12 cellular contexts compared by ENCODE assay signal in the genomic region with DNA sequence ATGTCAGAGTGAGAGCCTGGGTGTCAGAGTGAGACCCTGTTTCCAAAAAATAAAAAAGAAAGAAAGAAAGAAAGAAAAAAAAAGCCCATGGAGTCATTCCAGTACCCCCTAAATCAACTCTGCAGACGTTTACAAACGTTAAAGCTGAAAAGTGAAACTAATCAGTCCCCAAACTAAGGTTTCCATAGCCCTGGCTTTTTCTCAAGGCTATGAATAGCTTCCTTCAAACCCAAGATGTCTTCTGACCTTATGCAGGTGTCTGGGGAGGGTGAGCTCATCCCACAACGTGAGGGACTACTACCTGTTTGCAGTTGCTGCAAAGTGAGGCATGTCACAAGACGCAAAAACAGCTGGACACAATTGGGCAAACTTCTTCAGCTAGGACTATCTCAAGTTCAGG.
DNase-seq lines count a peak whose midpoint lies in the region; ATAC-seq, FAIRE-seq and TF ChIP-seq lines count a peak whose summit lies in the region.
"Had no signal": no experiment of that assay in that cellular context is flagged by ENCODE, and none has a peak within 500 bp of the region (broad histone marks: within the 10 kb centered on the region; RNA-seq: fewer than 3 reads in every experiment).

No MANE protein-coding gene starts in this region.

- H3K27ac ChIP-seq in pancreas: no peak overlapping the region
- H3K27ac ChIP-seq: VCaP had no signal

- H3K27me3 Mint-ChIP-seq in activated naive CD8-positive, alpha-beta T cell treated with anti-CD3 and anti-CD28 coated beads, Interleukin-2, amount 50 U/mL, for 24 hours: no peaks in the 10 kb centered on the region

- 61 to 70% methylated on average over 4 of the region's 4 CpGs for WGBS in pancreas, 2 donors

- H3K27ac Mint-ChIP-seq in activated naive CD8-positive, alpha-beta T cell treated with anti-CD3 and anti-CD28 coated beads, Interleukin-2, amount 50 U/mL, for 24 hours: peak overlapping the region; percentile 85

- no peak overlapping the region for H3K4me3 ChIP-seq in pancreas

- H3K36me3 ChIP-seq in pancreas: no peaks in the 10 kb centered on the region

- H3K27me3 ChIP-seq in pancreas: peaks cover 0 to 5% (median 0%) of the 10 kb centered on the region in 4 donors

- H3K9me3 ChIP-seq in pancreas: no peaks in the 10 kb centered on the region

- no peaks in the 10 kb centered on the region for H3K9me3 Mint-ChIP-seq in activated naive CD8-positive, alpha-beta T cell treated with anti-CD3 and anti-CD28 coated beads, Interleukin-2, amount 50 U/mL, for 24 hours

- no peak for TF ChIP-seq CTCF in pancreas (IDR thresholded peaks at IDR 0.05)

- H3K36me3 Mint-ChIP-seq in activated naive CD8-positive, alpha-beta T cell treated with anti-CD3 and anti-CD28 coated beads, Interleukin-2, amount 50 U/mL, for 24 hours (ENCODE audit: low read depth): peaks cover 30% of the 10 kb centered on the region

- FAIRE-seq in pancreas (lab: Jason Lieb, UNC): no peak
- FAIRE-seq: bronchial epithelial cell had no signal

- peak overlapping the region; percentile 50 for H3K4me3 Mint-ChIP-seq in activated naive CD8-positive, alpha-beta T cell treated with anti-CD3 and anti-CD28 coated beads, Interleukin-2, amount 50 U/mL, for 24 hours

- no peak for DNase-seq in activated naive CD8-positive, alpha-beta T cell treated with anti-CD3 and anti-CD28 coated beads, Interleukin-2, amount 50 U/mL, for 24 hours
- DNase-seq in posterior cingulate gyrus (no peak), pancreas (no peak), midbrain (lab: John Stamatoyannopoulos, UW) (no peak)
- no peak for DNase-seq in stimulated activated CD4-positive, alpha-beta T cell treated with anti-CD3 and anti-CD28 coated beads, Interleukin-4, amount 100 ng/mL, for 24 hours
- DNase-seq: head of caudate nucleus, NCI-H510A had no signal

- H3K4me1 ChIP-seq in pancreas: no peaks in the 10 kb centered on the region

- ATAC-seq in GM18502 (IDR thresholded peaks at IDR 0.05; ENCODE audit: poor library complexity, unreplicated experiment): peak; percentile 57
- peak; percentile 56 for ATAC-seq in GM21367 (IDR thresholded peaks at IDR 0.05; ENCODE audit: unreplicated experiment)
- peak; percentile 69 for ATAC-seq in HG03280 (IDR thresholded peaks at IDR 0.05; ENCODE audit: unreplicated experiment)
- ATAC-seq in activated naive CD8-positive, alpha-beta T cell treated with anti-CD3 and anti-CD28 coated beads, Interleukin-2, amount 50 U/mL, for 24 hours: peak; percentile 20
- no peak for ATAC-seq in pancreas

- H3K4me1 Mint-ChIP-seq in activated naive CD8-positive, alpha-beta T cell treated with anti-CD3 and anti-CD28 coated beads, Interleukin-2, amount 50 U/mL, for 24 hours: peaks cover 87% of the 10 kb centered on the region

- intact Hi-C loops in posterior cingulate gyrus (cut with DNase I) (no loop called here), pancreas (cut with DNase I) (no loop called here)

Comparison
In these comparisons a context has a peak if more than half of its experiments do, and no peak if none do; other contexts are left out.
1. ATAC-seq: peak in GM18502 (single experiment), GM21367 (single experiment), HG03280 (single experiment) and activated naive CD8-positive, alpha-beta T cell treated with anti-CD3 and anti-CD28 coated beads, Interleukin-2, amount 50 U/mL, for 24 hours (single experiment); none in pancreas (0 of 4).